In the genomic region with DNA sequence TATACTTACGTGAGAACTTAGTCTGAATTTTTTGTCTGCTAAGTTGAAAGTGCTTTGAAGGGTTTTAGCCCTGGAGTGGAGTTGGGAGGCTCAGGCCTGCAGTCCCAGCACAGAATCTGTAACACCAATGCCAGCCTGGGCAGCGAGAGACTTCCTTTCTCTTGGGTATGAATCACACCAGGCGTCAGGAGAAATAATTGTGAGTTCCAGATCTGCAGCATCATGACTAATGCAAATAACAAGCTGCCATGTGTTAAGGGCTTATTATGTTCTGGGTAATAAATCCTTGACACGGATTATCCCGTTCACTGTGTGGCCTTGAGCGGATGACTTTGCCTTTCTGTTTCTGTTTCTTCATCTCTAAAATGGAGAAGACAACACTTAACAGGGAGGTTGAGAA, we compare ENCODE assay signal across 14 cellular contexts.
DNase-seq lines count a peak whose midpoint lies in the region; ATAC-seq and TF ChIP-seq lines count a peak whose summit lies in the region.
"Had no signal": no experiment of that assay in that cellular context is flagged by ENCODE, and none has a peak within 500 bp of the region (broad histone marks: within the 10 kb centered on the region; RNA-seq: fewer than 3 reads in every experiment).

No MANE protein-coding gene starts in this region.

- H3K27me3 ChIP-seq in esophagus (ENCODE audit: control insufficient read depth in 1 of 2, insufficient read depth in 2 of 2, low read length in 2 of 2) (no peaks in the 10 kb centered on the region), psoas muscle (ENCODE audit: insufficient read depth in 3 of 3, low read length in 2 of 3) (peaks cover 0 to 4% (median 0%) of the 10 kb centered on the region in 3 donors)

- intact Hi-C loops in psoas muscle (cut with DNase I): no loop called here

- DNase-seq in DMS53 (lab: John Stamatoyannopoulos, UW) (peak; percentile 83), NCI-H446 treated with DMSO at 0.1 percent for 48 hours (lab: John Stamatoyannopoulos, UW) (peak; percentile 26), psoas muscle (no peak), DMS79 (lab: John Stamatoyannopoulos, UW) (no peak), SIG-M5 (lab: John Stamatoyannopoulos, UW) (no peak)
- DNase-seq: activated CD4-positive, alpha-beta memory T cell treated with anti-CD3 and anti-CD28 coated beads, Interleukin-2, amount 10 ng/mL, durations not matched to agents 7 days and 5 days; activated naive CD4-positive, alpha-beta T cell treated with Interleukin-2 at 50 U/mL for 16 hours; stimulated activated CD4-positive, alpha-beta T cell treated with anti-CD3 and anti-CD28 coated beads, Interleukin-4, amount 100 ng/mL, for 24 hours; stimulated activated naive CD8-positive, alpha-beta T cell treated with anti-CD3 and anti-CD28 coated beads, Interleukin-15, amount 100 ng/mL, for 72 hours; T-helper 17 cell had no signal

- H3K9me3 ChIP-seq in esophagus (ENCODE audit: control insufficient read depth in 2 of 2, insufficient read depth in 1 of 2, low read depth in 1 of 2, low read length in 1 of 2): no peaks in the 10 kb centered on the region
- no peaks in the 10 kb centered on the region for H3K9me3 ChIP-seq in psoas muscle

- H3K4me1 ChIP-seq in esophagus (ENCODE audit: control insufficient read depth in 2 of 2, insufficient read depth in 2 of 2, low read length in 1 of 2) (peaks cover 0 to 12% of the 10 kb centered on the region in 2 donors), psoas muscle (no peaks in the 10 kb centered on the region)

- ATAC-seq in psoas muscle: peak; percentile 14 to 88 (median 71)
- no peak for ATAC-seq in GM18873 (IDR thresholded peaks at IDR 0.05; ENCODE audit: low FRiP score, unreplicated experiment)
- no peak for ATAC-seq in GM19035 (IDR thresholded peaks at IDR 0.05; ENCODE audit: unreplicated experiment)
- ATAC-seq: HepG2; stimulated activated naive CD8-positive, alpha-beta T cell treated with anti-CD3 and anti-CD28 coated beads, Interleukin-15, amount 100 ng/mL, for 72 hours; T-helper 17 cell had no signal

- H3K27ac ChIP-seq in esophagus (ENCODE audit: low read depth in 2 of 2, low read length in 1 of 2) (peak overlapping the region; percentile 46 to 88), psoas muscle (peak overlapping the region; percentile 30)

- 57 to 70% methylated on average over 6 of the region's 6 CpGs for WGBS in esophagus, 2 donors
- WGBS in psoas muscle, 3 donors: 59 to 73% (median 62%) methylated on average over 6 of the region's 6 CpGs

- H3K36me3 ChIP-seq in esophagus (ENCODE audit: control insufficient read depth in 2 of 2, insufficient read depth in 2 of 2, low read length in 1 of 2): no peaks in the 10 kb centered on the region
- H3K36me3 ChIP-seq in psoas muscle (ENCODE audit: insufficient read depth in 1 of 2, low read depth in 1 of 2): no peaks in the 10 kb centered on the region

- no peak for TF ChIP-seq CTCF in psoas muscle (IDR thresholded peaks at IDR 0.05)

- H3K4me3 ChIP-seq in esophagus (ENCODE audit: low read depth in 1 of 2, low read length in 2 of 2) (no peak overlapping the region), psoas muscle (no peak overlapping the region)

Comparison
In these comparisons a context has a peak if more than half of its experiments do, and no peak if none do; other contexts are left out.
1. DNase-seq: peak in DMS53 (single experiment) and NCI-H446 treated with DMSO at 0.1 percent for 48 hours (single experiment); none in psoas muscle (0 of 2), DMS79 (single experiment) and SIG-M5 (single experiment).
2. ATAC-seq: peak in psoas muscle (4 of 4); none in GM18873 (single experiment) and GM19035 (single experiment).